ENCODE assay signal across 8 cellular contexts in the genomic region with DNA sequence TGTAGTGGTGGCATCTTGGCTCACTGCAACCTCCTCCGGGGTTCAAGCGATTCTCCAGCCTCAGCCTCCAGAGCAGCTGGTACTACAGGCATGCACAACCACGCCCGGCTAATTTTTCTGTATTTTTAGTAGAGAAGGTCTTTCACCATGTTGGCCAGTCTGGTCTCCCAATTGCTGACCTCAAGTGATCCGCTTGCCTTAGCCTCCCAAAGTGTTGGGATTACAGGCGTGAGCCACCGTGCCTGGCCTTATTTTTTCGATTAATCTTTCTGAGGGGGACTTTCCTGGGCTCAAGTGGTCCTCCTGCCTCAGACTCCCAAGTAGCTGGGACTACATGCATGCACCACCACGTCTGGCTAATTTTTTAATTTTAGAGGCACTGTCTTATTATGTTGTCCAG. TPM values are rescaled to one million over a fixed set of nuclear protein-coding genes. Genes with fewer than 3 reads are reported as not detected.
DNase-seq lines count a peak whose midpoint lies in the region; ATAC-seq, FAIRE-seq and TF ChIP-seq lines count a peak whose summit lies in the region.

No MANE protein-coding gene starts in this region.

- H3K27ac Mint-ChIP-seq in astrocyte (ENCODE audit: unreplicated experiment): peak overlapping the region; percentile 97
- H3K27ac Mint-ChIP-seq in type B pancreatic cell: peak overlapping the region; percentile 96

- H3K9me3 Mint-ChIP-seq in astrocyte (ENCODE audit: unreplicated experiment) (no peaks in the 10 kb centered on the region), type B pancreatic cell (no peaks in the 10 kb centered on the region)

- peak overlapping the region; percentile 97 for H3K4me3 Mint-ChIP-seq in astrocyte (ENCODE audit: unreplicated experiment)
- H3K4me3 Mint-ChIP-seq in type B pancreatic cell: peak overlapping the region; percentile 99

- DNase-seq in activated effector memory CD4-positive, alpha-beta T cell treated with anti-CD3 and anti-CD28 coated beads, Interleukin-2, amount 50 U/mL, for 16 hours: peak; percentile 56
- no peak for DNase-seq in activated effector memory CD4-positive, alpha-beta T cell treated with Interleukin-2 at 50 U/mL for 16 hours
- DNase-seq in astrocyte (ENCODE audit: low read depth) (no peak), lower lobe of right lung (no peak), type B pancreatic cell (ENCODE audit: extremely low spot score, unreplicated experiment) (no peak), NCI-H524 (lab: John Stamatoyannopoulos, UW) (no peak), HTR-8/SVneo (ENCODE audit: insufficient read length, low spot score) (no peak)
- DNase-seq in effector CD8-positive, alpha-beta T cell (lab: John Stamatoyannopoulos, UW): no peak

- intact Hi-C loops in lower lobe of right lung (cut with DNase I): no loop called here

- H3K9me3 ChIP-seq in astrocyte (ENCODE audit: insufficient read depth, low read depth, low read length) (no peaks in the 10 kb centered on the region), lower lobe of right lung (no peaks in the 10 kb centered on the region)

- FAIRE-seq in astrocyte (lab: Jason Lieb, UNC) (no peak), HTR-8/SVneo (lab: Jason Lieb, UNC) (no peak)

- H3K27ac ChIP-seq in astrocyte (ENCODE audit: low read depth, low read length) (peak overlapping the region; percentile 81), lower lobe of right lung (peak overlapping the region; percentile 88)

- TF ChIP-seq CTCF in astrocyte (IDR thresholded peaks at IDR 0.05; ENCODE audit: insufficient read depth, low read depth, low read length) (no peak), lower lobe of right lung (IDR thresholded peaks at IDR 0.05) (no peak), type B pancreatic cell (conservative IDR thresholded peaks at IDR 0.05) (no peak)

- H3K79me2 ChIP-seq in astrocyte (ENCODE audit: insufficient read depth, low read length): peaks cover 95% of the 10 kb centered on the region

- H3K36me3 Mint-ChIP-seq in astrocyte (ENCODE audit: low read depth, unreplicated experiment): peaks cover 5% of the 10 kb centered on the region
- H3K36me3 Mint-ChIP-seq in type B pancreatic cell: peaks cover 5% of the 10 kb centered on the region

- H2AFZ ChIP-seq in astrocyte (ENCODE audit: low read depth, low read length): no peak overlapping the region

- H3K4me1 ChIP-seq in astrocyte (ENCODE audit: insufficient read depth, low read length) (peaks cover 11% of the 10 kb centered on the region), lower lobe of right lung (peaks cover 16% of the 10 kb centered on the region)

- peaks cover 72% of the 10 kb centered on the region for H4K20me1 ChIP-seq in astrocyte (ENCODE audit: insufficient read depth, low read length)

- no peak overlapping the region for H3K4me3 ChIP-seq in astrocyte (ENCODE audit: insufficient read depth, low read depth, low read length)
- peak overlapping the region; percentile 60 for H3K4me3 ChIP-seq in lower lobe of right lung

- H3K27me3 Mint-ChIP-seq in astrocyte (ENCODE audit: low read depth, unreplicated experiment) (no peaks in the 10 kb centered on the region), type B pancreatic cell (no peaks in the 10 kb centered on the region)

- H3K4me2 ChIP-seq in astrocyte (ENCODE audit: low read length): peak overlapping the region; percentile 84

- no peak for ATAC-seq in lower lobe of right lung

- peak overlapping the region; percentile 92 for H3K9ac ChIP-seq in astrocyte (ENCODE audit: low read length)

- H3K4me1 Mint-ChIP-seq in astrocyte (ENCODE audit: low read depth, unreplicated experiment) (peaks cover 6% of the 10 kb centered on the region), type B pancreatic cell (ENCODE audit: unreplicated experiment) (peaks cover 9% of the 10 kb centered on the region)

- H3K27me3 ChIP-seq in astrocyte (ENCODE audit: insufficient read depth, low read length) (no peaks in the 10 kb centered on the region), lower lobe of right lung (ENCODE audit: low read depth) (no peaks in the 10 kb centered on the region)

- H3K36me3 ChIP-seq in astrocyte (ENCODE audit: insufficient read depth, low read length) (peaks cover 17% of the 10 kb centered on the region), lower lobe of right lung (peaks cover 29% of the 10 kb centered on the region)

RNA-seq across cellular contexts. Expression of gene SNU13, which starts 5.6 kb away (rescaled TPM):
- total RNA-seq in astrocyte (163 and 175 TPM in 2 replicates), lower lobe of right lung (95.9 TPM), type B pancreatic cell (ENCODE audit: low replicate concordance) (124 and 136 TPM in 2 replicates)

RNA-seq across cellular contexts. Expression of gene MEI1, which starts 16.3 kb away (rescaled TPM):
- 0.19 and 0.64 TPM in 2 replicates for total RNA-seq in astrocyte
- total RNA-seq in lower lobe of right lung: 4.3 TPM
- total RNA-seq in type B pancreatic cell (ENCODE audit: low replicate concordance): 0.90 and 1.2 TPM in 2 replicates
